1 cellular context compared by ENCODE assay signal in genomic region chr15:48472756-48473155, GRCh38.
TF ChIP-seq lines count a peak whose summit lies in the region.

No MANE protein-coding gene starts in this region.

TF ChIP-seq in WTC11, 78 proteins besides CTCF, POLR2A, EP300 and RAD21 (continued from another document):
- TF ChIP-seq NFATC4 (CRISPR knock-in tag; IDR thresholded peaks at IDR 0.05) (no peak), SMAD3 (CRISPR knock-in tag; IDR thresholded peaks at IDR 0.05; ENCODE audit: borderline replicate concordance) (no peak)
TF ChIP-seq in WTC11: peak in this region for 0.
